In genomic region chr6:158327216-158327615, GRCh38 we compare ENCODE assay signal across 27 cellular contexts.
"Had no signal": no experiment of that assay in that cellular context is flagged by ENCODE, and none has a peak within 500 bp of the region (broad histone marks: within the 10 kb centered on the region; RNA-seq: fewer than 3 reads in every experiment).

No MANE protein-coding gene starts in this region.

- H3K27ac ChIP-seq: epithelial cell of prostate, esophagus squamous epithelium, suprapubic skin, tibial artery had no signal

- H3K27ac Mint-ChIP-seq: activated naive CD4-positive, alpha-beta T cell treated with anti-CD3 and anti-CD28 coated beads for 36 hours; activated naive CD8-positive, alpha-beta T cell treated with anti-CD3 and anti-CD28 coated beads, Interleukin-2, amount 50 U/mL, for 24 hours; activated T-helper 1 cell treated with anti-CD3 and anti-CD28 coated beads, Interleukin-12 subunit alpha, Interleukin-12 subunit beta, Interleukin-2, Interleukin-4 antibody, amounts not matched to agents 30 ng/mL and 10 ng/mL and 1 ng/mL, durations not matched to agents 14 hours and 24 hours and 36 hours; immature natural killer cell; natural killer cell had no signal

- H3K9me3 ChIP-seq: esophagus squamous epithelium, suprapubic skin, tibial artery had no signal

- ATAC-seq: activated naive CD8-positive, alpha-beta T cell treated with anti-CD3 and anti-CD28 coated beads, Interleukin-2, amount 50 U/mL, for 24 hours; natural killer cell; right cardiac atrium had no signal

- H3K4me3 Mint-ChIP-seq: activated naive CD4-positive, alpha-beta T cell treated with anti-CD3 and anti-CD28 coated beads for 36 hours; activated naive CD8-positive, alpha-beta T cell treated with anti-CD3 and anti-CD28 coated beads, Interleukin-2, amount 50 U/mL, for 24 hours; activated T-helper 1 cell treated with anti-CD3 and anti-CD28 coated beads, Interleukin-12 subunit alpha, Interleukin-12 subunit beta, Interleukin-2, Interleukin-4 antibody, amounts not matched to agents 30 ng/mL and 10 ng/mL and 1 ng/mL, durations not matched to agents 14 hours and 24 hours and 36 hours; immature natural killer cell; natural killer cell had no signal

- H3K27me3 Mint-ChIP-seq: activated naive CD8-positive, alpha-beta T cell treated with anti-CD3 and anti-CD28 coated beads, Interleukin-2, amount 50 U/mL, for 24 hours had no signal

- H3K4me3 ChIP-seq: esophagus squamous epithelium, suprapubic skin, tibial artery had no signal

- H3K36me3 ChIP-seq: esophagus squamous epithelium, suprapubic skin, tibial artery had no signal

- H3K36me3 Mint-ChIP-seq: natural killer cell had no signal

- H3K9me3 Mint-ChIP-seq: natural killer cell had no signal

- H3K27me3 ChIP-seq: esophagus squamous epithelium, suprapubic skin, tibial artery had no signal

- DNase-seq: activated CD4-positive, alpha-beta T cell treated with anti-CD3 and anti-CD28 coated beads for 4 hours; activated CD4-positive, alpha-beta T cell treated with anti-CD3 and anti-CD28 coated beads, Interleukin-2, amount 50 U/mL, for 48 hours; activated CD8-positive, alpha-beta memory T cell treated with anti-CD3 and anti-CD28 coated beads for 24 hours; activated effector memory CD4-positive, alpha-beta T cell treated with anti-CD3 and anti-CD28 coated beads, Interleukin-2, amount 50 U/mL, for 16 hours; activated naive CD4-positive, alpha-beta T cell treated with anti-CD3 and anti-CD28 coated beads for 36 hours; activated naive CD8-positive, alpha-beta T cell treated with anti-CD3 and anti-CD28 coated beads, Interleukin-2, amount 50 U/mL, for 24 hours; activated T-cell treated with anti-CD3 and anti-CD28 coated beads, Interleukin-2, amount 50 U/mL, for 1 hour; amygdala; caudate nucleus; cortex of kidney; esophagus squamous epithelium; hippocampal formation; immature natural killer cell; kidney; left colon; mammary epithelial cell; midbrain; natural killer cell; posterior cingulate gyrus; right cardiac atrium; stimulated activated CD4-positive, alpha-beta T cell treated with anti-CD3 and anti-CD28 coated beads, Interleukin-15, amount 100 ng/mL, for 24 hours; stimulated activated CD4-positive, alpha-beta T cell treated with anti-CD3 and anti-CD28 coated beads, Interleukin-2, amount 100 ng/mL, for 24 hours; stimulated activated naive CD4-positive, alpha-beta T cell; tibial artery had no signal
